ENCODE assay signal across 1 cellular context in the genomic region with DNA sequence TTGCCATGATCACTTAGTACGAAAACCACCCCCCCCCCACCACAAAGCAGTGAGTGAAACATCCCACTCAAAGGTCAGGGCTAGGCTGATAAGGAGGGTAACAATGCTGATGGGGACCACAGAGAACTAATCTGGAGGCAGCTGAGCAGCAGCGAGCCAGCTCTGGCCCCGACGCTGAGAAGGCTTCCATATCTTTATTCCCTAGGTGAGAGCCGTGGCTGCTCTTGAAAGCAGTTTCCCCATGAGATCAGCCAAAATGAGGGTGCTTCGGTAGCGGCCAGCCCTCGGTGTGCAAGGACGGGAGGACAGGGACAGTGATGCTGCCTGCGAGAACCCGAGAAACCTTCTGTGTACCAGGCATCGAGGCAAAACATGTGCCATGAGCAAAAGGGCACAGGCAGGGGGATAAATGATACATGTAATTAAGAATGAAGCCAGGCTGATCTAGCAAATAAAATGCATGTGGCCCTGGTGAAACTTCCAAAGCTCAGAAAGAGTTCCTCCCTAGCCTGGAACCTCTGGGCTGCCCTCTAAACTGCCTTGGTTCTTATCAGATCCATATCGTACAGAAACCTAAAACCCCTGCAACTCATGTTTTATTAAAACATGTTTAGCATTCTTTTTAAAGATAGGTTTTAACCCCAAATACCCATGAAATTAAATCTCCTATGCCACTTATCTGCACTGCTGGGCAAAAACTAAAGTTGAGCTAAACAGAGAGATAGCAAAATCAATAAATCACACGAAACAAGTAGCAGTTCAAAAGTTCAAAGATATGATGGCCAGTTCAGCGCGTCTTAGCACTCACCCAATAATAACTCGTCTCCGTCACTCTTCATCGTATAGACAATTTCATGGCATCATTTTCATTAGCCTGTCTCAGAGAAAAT.
TF ChIP-seq lines count a peak whose summit lies in the region.

No MANE protein-coding gene starts in this region.

TF ChIP-seq in HEK293, 187 proteins besides CTCF, POLR2A, EP300 and RAD21 (continued from another document and continues in another):
- TF ChIP-seq, protein P1, sequence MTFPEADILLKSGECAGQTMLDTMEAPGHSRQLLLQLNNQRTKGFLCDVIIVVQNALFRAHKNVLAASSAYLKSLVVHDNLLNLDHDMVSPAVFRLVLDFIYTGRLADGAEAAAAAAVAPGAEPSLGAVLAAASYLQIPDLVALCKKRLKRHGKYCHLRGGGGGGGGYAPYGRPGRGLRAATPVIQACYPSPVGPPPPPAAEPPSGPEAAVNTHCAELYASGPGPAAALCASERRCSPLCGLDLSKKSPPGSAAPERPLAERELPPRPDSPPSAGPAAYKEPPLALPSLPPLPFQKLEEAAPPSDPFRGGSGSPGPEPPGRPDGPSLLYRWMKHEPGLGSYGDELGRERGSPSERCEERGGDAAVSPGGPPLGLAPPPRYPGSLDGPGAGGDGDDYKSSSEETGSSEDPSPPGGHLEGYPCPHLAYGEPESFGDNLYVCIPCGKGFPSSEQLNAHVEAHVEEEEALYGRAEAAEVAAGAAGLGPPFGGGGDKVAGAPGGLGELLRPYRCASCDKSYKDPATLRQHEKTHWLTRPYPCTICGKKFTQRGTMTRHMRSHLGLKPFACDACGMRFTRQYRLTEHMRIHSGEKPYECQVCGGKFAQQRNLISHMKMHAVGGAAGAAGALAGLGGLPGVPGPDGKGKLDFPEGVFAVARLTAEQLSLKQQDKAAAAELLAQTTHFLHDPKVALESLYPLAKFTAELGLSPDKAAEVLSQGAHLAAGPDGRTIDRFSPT (tag by site-specific recombination; IDR thresholded peaks at IDR 0.05): no peak
- no peak for TF ChIP-seq ZNF423 (tag by site-specific recombination; IDR thresholded peaks at IDR 0.05)
- no peak for TF ChIP-seq ZNF157 (tag by site-specific recombination; IDR thresholded peaks at IDR 0.05)
- peak; percentile 29; the same call in 1 of the 2 replicates for TF ChIP-seq PRDM1 (tag by site-specific recombination; IDR thresholded peaks at IDR 0.05)
- 0 out of 2 replicates have a peak, but pooled peaks have one; percentile 10 for TF ChIP-seq ZFHX2 (tag by site-specific recombination; conservative IDR thresholded peaks at IDR 0.05)
- TF ChIP-seq ZNF792 (tag by site-specific recombination; IDR thresholded peaks at IDR 0.05): no peak
- TF ChIP-seq ZNF138 (tag by site-specific recombination; IDR thresholded peaks at IDR 0.05; ENCODE audit: borderline replicate concordance): no peak
- TF ChIP-seq, protein P2, sequence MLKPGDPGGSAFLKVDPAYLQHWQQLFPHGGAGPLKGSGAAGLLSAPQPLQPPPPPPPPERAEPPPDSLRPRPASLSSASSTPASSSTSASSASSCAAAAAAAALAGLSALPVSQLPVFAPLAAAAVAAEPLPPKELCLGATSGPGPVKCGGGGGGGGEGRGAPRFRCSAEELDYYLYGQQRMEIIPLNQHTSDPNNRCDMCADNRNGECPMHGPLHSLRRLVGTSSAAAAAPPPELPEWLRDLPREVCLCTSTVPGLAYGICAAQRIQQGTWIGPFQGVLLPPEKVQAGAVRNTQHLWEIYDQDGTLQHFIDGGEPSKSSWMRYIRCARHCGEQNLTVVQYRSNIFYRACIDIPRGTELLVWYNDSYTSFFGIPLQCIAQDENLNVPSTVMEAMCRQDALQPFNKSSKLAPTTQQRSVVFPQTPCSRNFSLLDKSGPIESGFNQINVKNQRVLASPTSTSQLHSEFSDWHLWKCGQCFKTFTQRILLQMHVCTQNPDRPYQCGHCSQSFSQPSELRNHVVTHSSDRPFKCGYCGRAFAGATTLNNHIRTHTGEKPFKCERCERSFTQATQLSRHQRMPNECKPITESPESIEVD (tag by site-specific recombination; IDR thresholded peaks at IDR 0.05): peak; percentile 86
- TF ChIP-seq ZNF426 (tag by site-specific recombination; IDR thresholded peaks at IDR 0.05): no peak
- TF ChIP-seq, protein P3, sequence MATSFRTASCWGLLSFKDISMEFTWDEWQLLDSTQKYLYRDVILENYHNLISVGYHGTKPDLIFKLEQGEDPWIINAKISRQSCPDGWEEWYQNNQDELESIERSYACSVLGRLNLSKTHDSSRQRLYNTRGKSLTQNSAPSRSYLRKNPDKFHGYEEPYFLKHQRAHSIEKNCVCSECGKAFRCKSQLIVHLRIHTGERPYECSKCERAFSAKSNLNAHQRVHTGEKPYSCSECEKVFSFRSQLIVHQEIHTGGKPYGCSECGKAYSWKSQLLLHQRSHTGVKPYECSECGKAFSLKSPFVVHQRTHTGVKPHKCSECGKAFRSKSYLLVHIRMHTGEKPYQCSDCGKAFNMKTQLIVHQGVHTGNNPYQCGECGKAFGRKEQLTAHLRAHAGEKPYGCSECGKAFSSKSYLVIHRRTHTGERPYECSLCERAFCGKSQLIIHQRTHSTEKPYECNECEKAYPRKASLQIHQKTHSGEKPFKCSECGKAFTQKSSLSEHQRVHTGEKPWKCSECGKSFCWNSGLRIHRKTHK (tag by site-specific recombination; IDR thresholded peaks at IDR 0.05): no peak
- TF ChIP-seq, protein P4, sequence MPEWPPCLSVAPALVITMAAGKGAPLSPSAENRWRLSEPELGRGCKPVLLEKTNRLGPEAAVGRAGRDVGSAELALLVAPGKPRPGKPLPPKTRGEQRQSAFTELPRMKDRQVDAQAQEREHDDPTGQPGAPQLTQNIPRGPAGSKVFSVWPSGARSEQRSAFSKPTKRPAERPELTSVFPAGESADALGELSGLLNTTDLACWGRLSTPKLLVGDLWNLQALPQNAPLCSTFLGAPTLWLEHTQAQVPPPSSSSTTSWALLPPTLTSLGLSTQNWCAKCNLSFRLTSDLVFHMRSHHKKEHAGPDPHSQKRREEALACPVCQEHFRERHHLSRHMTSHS (tag by site-specific recombination; IDR thresholded peaks at IDR 0.05): no peak
- no peak for TF ChIP-seq ZNF548 (tag by site-specific recombination; IDR thresholded peaks at IDR 0.05)
- TF ChIP-seq KLF10 (tag by site-specific recombination; IDR thresholded peaks at IDR 0.05): no peak
- TF ChIP-seq ZNF335 (tag by site-specific recombination; conservative IDR thresholded peaks at IDR 0.05): peak; percentile 86
- TF ChIP-seq, protein P5, sequence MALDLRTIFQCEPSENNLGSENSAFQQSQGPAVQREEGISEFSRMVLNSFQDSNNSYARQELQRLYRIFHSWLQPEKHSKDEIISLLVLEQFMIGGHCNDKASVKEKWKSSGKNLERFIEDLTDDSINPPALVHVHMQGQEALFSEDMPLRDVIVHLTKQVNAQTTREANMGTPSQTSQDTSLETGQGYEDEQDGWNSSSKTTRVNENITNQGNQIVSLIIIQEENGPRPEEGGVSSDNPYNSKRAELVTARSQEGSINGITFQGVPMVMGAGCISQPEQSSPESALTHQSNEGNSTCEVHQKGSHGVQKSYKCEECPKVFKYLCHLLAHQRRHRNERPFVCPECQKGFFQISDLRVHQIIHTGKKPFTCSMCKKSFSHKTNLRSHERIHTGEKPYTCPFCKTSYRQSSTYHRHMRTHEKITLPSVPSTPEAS (tag by site-specific recombination; IDR thresholded peaks at IDR 0.05): no peak
- TF ChIP-seq, protein P6, sequence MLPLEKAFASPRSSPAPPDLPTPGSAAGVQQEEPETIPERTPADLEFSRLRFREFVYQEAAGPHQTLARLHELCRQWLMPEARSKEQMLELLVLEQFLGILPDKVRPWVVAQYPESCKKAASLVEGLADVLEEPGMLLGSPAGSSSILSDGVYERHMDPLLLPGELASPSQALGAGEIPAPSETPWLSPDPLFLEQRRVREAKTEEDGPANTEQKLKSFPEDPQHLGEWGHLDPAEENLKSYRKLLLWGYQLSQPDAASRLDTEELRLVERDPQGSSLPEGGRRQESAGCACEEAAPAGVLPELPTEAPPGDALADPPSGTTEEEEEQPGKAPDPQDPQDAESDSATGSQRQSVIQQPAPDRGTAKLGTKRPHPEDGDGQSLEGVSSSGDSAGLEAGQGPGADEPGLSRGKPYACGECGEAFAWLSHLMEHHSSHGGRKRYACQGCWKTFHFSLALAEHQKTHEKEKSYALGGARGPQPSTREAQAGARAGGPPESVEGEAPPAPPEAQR (tag by site-specific recombination; IDR thresholded peaks at IDR 0.05): no peak
- no peak for TF ChIP-seq ZNF514 (tag by site-specific recombination; IDR thresholded peaks at IDR 0.05)
- TF ChIP-seq, protein P7, sequence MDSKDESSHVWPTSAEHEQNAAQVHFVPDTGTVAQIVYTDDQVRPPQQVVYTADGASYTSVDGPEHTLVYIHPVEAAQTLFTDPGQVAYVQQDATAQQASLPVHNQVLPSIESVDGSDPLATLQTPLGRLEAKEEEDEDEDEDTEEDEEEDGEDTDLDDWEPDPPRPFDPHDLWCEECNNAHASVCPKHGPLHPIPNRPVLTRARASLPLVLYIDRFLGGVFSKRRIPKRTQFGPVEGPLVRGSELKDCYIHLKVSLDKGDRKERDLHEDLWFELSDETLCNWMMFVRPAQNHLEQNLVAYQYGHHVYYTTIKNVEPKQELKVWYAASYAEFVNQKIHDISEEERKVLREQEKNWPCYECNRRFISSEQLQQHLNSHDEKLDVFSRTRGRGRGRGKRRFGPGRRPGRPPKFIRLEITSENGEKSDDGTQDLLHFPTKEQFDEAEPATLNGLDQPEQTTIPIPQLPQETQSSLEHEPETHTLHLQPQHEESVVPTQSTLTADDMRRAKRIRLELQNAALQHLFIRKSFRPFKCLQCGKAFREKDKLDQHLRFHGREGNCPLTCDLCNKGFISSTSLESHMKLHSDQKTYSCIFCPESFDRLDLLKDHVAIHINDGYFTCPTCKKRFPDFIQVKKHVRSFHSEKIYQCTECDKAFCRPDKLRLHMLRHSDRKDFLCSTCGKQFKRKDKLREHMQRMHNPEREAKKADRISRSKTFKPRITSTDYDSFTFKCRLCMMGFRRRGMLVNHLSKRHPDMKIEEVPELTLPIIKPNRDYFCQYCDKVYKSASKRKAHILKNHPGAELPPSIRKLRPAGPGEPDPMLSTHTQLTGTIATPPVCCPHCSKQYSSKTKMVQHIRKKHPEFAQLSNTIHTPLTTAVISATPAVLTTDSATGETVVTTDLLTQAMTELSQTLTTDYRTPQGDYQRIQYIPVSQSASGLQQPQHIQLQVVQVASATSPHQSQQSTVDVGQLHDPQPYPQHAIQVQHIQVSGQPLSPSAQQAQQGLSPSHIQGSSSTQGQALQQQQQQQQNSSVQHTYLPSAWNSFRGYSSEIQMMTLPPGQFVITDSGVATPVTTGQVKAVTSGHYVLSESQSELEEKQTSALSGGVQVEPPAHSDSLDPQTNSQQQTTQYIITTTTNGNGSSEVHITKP (tag by site-specific recombination; IDR thresholded peaks at IDR 0.05): no peak
- TF ChIP-seq ZNF175 (tag by site-specific recombination; IDR thresholded peaks at IDR 0.05): no peak
- TF ChIP-seq ZNF169 (tag by site-specific recombination; IDR thresholded peaks at IDR 0.05): no peak
- TF ChIP-seq GFI1B (tag by site-specific recombination; IDR thresholded peaks at IDR 0.05): no peak
- TF ChIP-seq ZBTB17 (tag by site-specific recombination; IDR thresholded peaks at IDR 0.05): peak; percentile 49; the same call in 1 of the 2 replicates
- TF ChIP-seq ZBTB20 (tag by site-specific recombination; IDR thresholded peaks at IDR 0.05): no peak
- TF ChIP-seq ZNF768 (tag by site-specific recombination; IDR thresholded peaks at IDR 0.05): no peak
- no peak for TF ChIP-seq ZNF416 (tag by site-specific recombination; IDR thresholded peaks at IDR 0.05)
- no peak for TF ChIP-seq ZNF561 (tag by site-specific recombination; IDR thresholded peaks at IDR 0.05; ENCODE audit: borderline replicate concordance)
- TF ChIP-seq ZNF121 (tag by site-specific recombination; IDR thresholded peaks at IDR 0.05): no peak
- TF ChIP-seq FEZF1 (tag by site-specific recombination; IDR thresholded peaks at IDR 0.05): peak; percentile 59
- TF ChIP-seq ZFP69B (tag by site-specific recombination; IDR thresholded peaks at IDR 0.05): no peak; the same call in 1 of the 2 replicates
- TF ChIP-seq KLF9 (tag by site-specific recombination; IDR thresholded peaks at IDR 0.05; ENCODE audit: low read depth): no peak
- no peak for TF ChIP-seq ZNF777 (tag by site-specific recombination; IDR thresholded peaks at IDR 0.05; ENCODE audit: borderline replicate concordance)
- TF ChIP-seq ZNF132 (tag by site-specific recombination; IDR thresholded peaks at IDR 0.05; ENCODE audit: borderline replicate concordance): no peak
- TF ChIP-seq, protein P8, sequence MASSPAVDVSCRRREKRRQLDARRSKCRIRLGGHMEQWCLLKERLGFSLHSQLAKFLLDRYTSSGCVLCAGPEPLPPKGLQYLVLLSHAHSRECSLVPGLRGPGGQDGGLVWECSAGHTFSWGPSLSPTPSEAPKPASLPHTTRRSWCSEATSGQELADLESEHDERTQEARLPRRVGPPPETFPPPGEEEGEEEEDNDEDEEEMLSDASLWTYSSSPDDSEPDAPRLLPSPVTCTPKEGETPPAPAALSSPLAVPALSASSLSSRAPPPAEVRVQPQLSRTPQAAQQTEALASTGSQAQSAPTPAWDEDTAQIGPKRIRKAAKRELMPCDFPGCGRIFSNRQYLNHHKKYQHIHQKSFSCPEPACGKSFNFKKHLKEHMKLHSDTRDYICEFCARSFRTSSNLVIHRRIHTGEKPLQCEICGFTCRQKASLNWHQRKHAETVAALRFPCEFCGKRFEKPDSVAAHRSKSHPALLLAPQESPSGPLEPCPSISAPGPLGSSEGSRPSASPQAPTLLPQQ (tag by site-specific recombination; IDR thresholded peaks at IDR 0.05): 0 out of 2 replicates have a peak, but pooled peaks have one; percentile 45
- no peak for TF ChIP-seq ZNF76 (tag by site-specific recombination; IDR thresholded peaks at IDR 0.05; ENCODE audit: borderline replicate concordance, low read depth)
- no peak for TF ChIP-seq ZNF2 (tag by site-specific recombination; IDR thresholded peaks at IDR 0.05)
- peak; percentile 53 for TF ChIP-seq ZNF341 (tag by site-specific recombination; IDR thresholded peaks at IDR 0.05; ENCODE audit: low read depth)
- TF ChIP-seq ZNF214 (tag by site-specific recombination; IDR thresholded peaks at IDR 0.05; ENCODE audit: borderline replicate concordance): no peak
- TF ChIP-seq, protein P9, sequence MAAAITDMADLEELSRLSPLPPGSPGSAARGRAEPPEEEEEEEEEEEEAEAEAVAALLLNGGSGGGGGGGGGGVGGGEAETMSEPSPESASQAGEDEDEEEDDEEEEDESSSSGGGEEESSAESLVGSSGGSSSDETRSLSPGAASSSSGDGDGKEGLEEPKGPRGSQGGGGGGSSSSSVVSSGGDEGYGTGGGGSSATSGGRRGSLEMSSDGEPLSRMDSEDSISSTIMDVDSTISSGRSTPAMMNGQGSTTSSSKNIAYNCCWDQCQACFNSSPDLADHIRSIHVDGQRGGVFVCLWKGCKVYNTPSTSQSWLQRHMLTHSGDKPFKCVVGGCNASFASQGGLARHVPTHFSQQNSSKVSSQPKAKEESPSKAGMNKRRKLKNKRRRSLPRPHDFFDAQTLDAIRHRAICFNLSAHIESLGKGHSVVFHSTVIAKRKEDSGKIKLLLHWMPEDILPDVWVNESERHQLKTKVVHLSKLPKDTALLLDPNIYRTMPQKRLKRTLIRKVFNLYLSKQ (tag by site-specific recombination; IDR thresholded peaks at IDR 0.05; ENCODE audit: borderline replicate concordance): no peak
- no peak for TF ChIP-seq HOXC10 (CRISPR knock-in tag; IDR thresholded peaks at IDR 0.05)
- TF ChIP-seq ZFP3 (tag by site-specific recombination; IDR thresholded peaks at IDR 0.05; ENCODE audit: low read depth): no peak
- no peak for TF ChIP-seq ZNF274 (IDR thresholded peaks at IDR 0.05; ENCODE audit: low read length)
- no peak for TF ChIP-seq ZNF274 (tag by site-specific recombination; IDR thresholded peaks at IDR 0.05; ENCODE audit: borderline replicate concordance)
- no peak for TF ChIP-seq SCRT2 (tag by site-specific recombination; IDR thresholded peaks at IDR 0.05)
